20 cellular contexts compared by ENCODE assay signal in genomic region chr12:81167694-81168093, GRCh38.
DNase-seq lines count a peak whose midpoint lies in the region; ATAC-seq and TF ChIP-seq lines count a peak whose summit lies in the region.
"Had no signal": no experiment of that assay in that cellular context is flagged by ENCODE, and none has a peak within 500 bp of the region (broad histone marks: within the 10 kb centered on the region; RNA-seq: fewer than 3 reads in every experiment).

No MANE protein-coding gene starts in this region.

- H3K4me2 ChIP-seq in mesenchymal stem cell (ENCODE audit: low read length, poor library complexity, severe bottlenecking) = no peak overlapping the region

- H4K8ac ChIP-seq in mesenchymal stem cell (ENCODE audit: low read length) = no peak overlapping the region

- H3K14ac ChIP-seq in mesenchymal stem cell (ENCODE audit: low read length in 2 of 2) = no peak overlapping the region

- H3K23ac ChIP-seq in mesenchymal stem cell (ENCODE audit: low read length in 2 of 2) = no peak overlapping the region

- no peaks in the 10 kb centered on the region for H3K27me3 ChIP-seq in endodermal cell (ENCODE audit: control insufficient read depth, insufficient read depth, low read length, poor library complexity, severe bottlenecking)
- no peaks in the 10 kb centered on the region for H3K27me3 ChIP-seq in mesenchymal stem cell (ENCODE audit: control insufficient read depth in 1 of 2, insufficient read depth in 1 of 2, low read length in 2 of 2)
- no peaks in the 10 kb centered on the region for H3K27me3 ChIP-seq in MG63

- ATAC-seq in GM19324 (IDR thresholded peaks at IDR 0.05; ENCODE audit: low FRiP score, unreplicated experiment) = no peak
- ATAC-seq in GM21619 (IDR thresholded peaks at IDR 0.05; ENCODE audit: unreplicated experiment) = no peak
- ATAC-seq: GM12878, SK-N-SH treated with all-trans-retinoic acid at 6 μM for 48 hours had no signal

- no peaks in the 10 kb centered on the region for H3K9me3 Mint-ChIP-seq in endodermal cell

- H2AK5ac ChIP-seq in mesenchymal stem cell (ENCODE audit: low read length, severe bottlenecking) = no peak overlapping the region

- H3K4ac ChIP-seq in mesenchymal stem cell (ENCODE audit: low read depth in 1 of 2, low read length in 2 of 2) = no peak overlapping the region

- DNase-seq in EL (peak; percentile 80), NCI-H226 (peak; percentile 62), endodermal cell (peak; percentile 46), mesenchymal stem cell (peak; percentile 13), MG63 (no peak), HUDEP-2 (lab: John Stamatoyannopoulos, UW; ENCODE audit: unreplicated experiment in 76 of 76) (no peak)
- DNase-seq: activated naive CD4-positive, alpha-beta T cell treated with anti-CD3 and anti-CD28 coated beads for 36 hours; caudate nucleus; DND-41; left ventricle myocardium inferior; naive B cell; NCI-H146; substantia nigra; WERI-Rb-1 had no signal

- H3K4me3 ChIP-seq in endodermal cell (ENCODE audit: low read length) (no peak overlapping the region), mesenchymal stem cell (ENCODE audit: insufficient read depth in 1 of 2, low read depth in 1 of 2, low read length in 2 of 2) (no peak overlapping the region), MG63 (no peak overlapping the region)
- H3K4me3 ChIP-seq: GM12878, left ventricle myocardium inferior, prostate gland had no signal

- H3K36me3 Mint-ChIP-seq in endodermal cell (ENCODE audit: low read depth) = peaks cover 12% of the 10 kb centered on the region
- H3K36me3 Mint-ChIP-seq: naive B cell had no signal

- H2AFZ ChIP-seq in mesenchymal stem cell (ENCODE audit: low read depth, low read length) = no peak overlapping the region

- no peak overlapping the region for H3K27ac ChIP-seq in endodermal cell (ENCODE audit: low read depth, low read length)
- no peak overlapping the region for H3K27ac ChIP-seq in mesenchymal stem cell (ENCODE audit: low read length, poor library complexity, severe bottlenecking)
- H3K27ac ChIP-seq: left ventricle myocardium inferior, prostate gland, WERI-Rb-1 had no signal

- H3K27me3 Mint-ChIP-seq in endodermal cell (ENCODE audit: insufficient read depth) = no peaks in the 10 kb centered on the region
- H3K27me3 Mint-ChIP-seq: B cell, naive B cell had no signal

- H3K4me1 Mint-ChIP-seq in endodermal cell = peaks cover 19% of the 10 kb centered on the region
- H3K4me1 Mint-ChIP-seq: B cell, naive B cell had no signal

- no peak overlapping the region for H4K91ac ChIP-seq in mesenchymal stem cell (ENCODE audit: low read length)

- H2BK12ac ChIP-seq in mesenchymal stem cell (ENCODE audit: low read length in 2 of 2) = no peak overlapping the region

- no peak for TF ChIP-seq CTCF in endodermal cell (conservative IDR thresholded peaks at IDR 0.05)

- H2BK5ac ChIP-seq in mesenchymal stem cell (ENCODE audit: low read depth, low read length, poor library complexity, severe bottlenecking) = no peak overlapping the region

- no peaks in the 10 kb centered on the region for H3K79me1 ChIP-seq in mesenchymal stem cell (replicated peaks; ENCODE audit: low read length, poor library complexity, severe bottlenecking)

- no peaks in the 10 kb centered on the region for H3K9me3 ChIP-seq in endodermal cell (ENCODE audit: control insufficient read depth, low read length)
- no peaks in the 10 kb centered on the region for H3K9me3 ChIP-seq in mesenchymal stem cell (ENCODE audit: control insufficient read depth, low read length)
- H3K9me3 ChIP-seq in MG63 = no peaks in the 10 kb centered on the region
- H3K9me3 ChIP-seq: left ventricle myocardium inferior, prostate gland had no signal

- no peak overlapping the region for H3K4me3 Mint-ChIP-seq in endodermal cell
- H3K4me3 Mint-ChIP-seq: activated naive CD4-positive, alpha-beta T cell treated with anti-CD3 and anti-CD28 coated beads for 36 hours; B cell; naive B cell had no signal

- H3K18ac ChIP-seq in mesenchymal stem cell (ENCODE audit: low read depth in 1 of 2, low read length in 2 of 2) = no peak overlapping the region

- no peak overlapping the region for H3K9ac ChIP-seq in endodermal cell (ENCODE audit: extremely low read depth, low read length, poor library complexity, severe bottlenecking)
- H3K9ac ChIP-seq in mesenchymal stem cell (ENCODE audit: low read length) = no peak overlapping the region

- H3K36me3 ChIP-seq in endodermal cell (ENCODE audit: control insufficient read depth, insufficient read depth, low read length) (peaks cover 24% of the 10 kb centered on the region), mesenchymal stem cell (ENCODE audit: control insufficient read depth in 1 of 2, insufficient read depth in 2 of 2, low read depth in 1 of 2, low read length in 2 of 2) (peaks cover 0 to 2% of the 10 kb centered on the region in 2 experiments), MG63 (no peaks in the 10 kb centered on the region)
- H3K36me3 ChIP-seq: prostate gland, WERI-Rb-1 had no signal

- WGBS in endodermal cell (ENCODE audit: insufficient coverage in 1 of 2, insufficient read length in 1 of 2), 2 experiments = no CpG with 5 or more reads among the region's 1 CpG
- WGBS in mesenchymal stem cell = no CpG with 5 or more reads among the region's 1 CpG

- no peak overlapping the region for H3K27ac Mint-ChIP-seq in endodermal cell
- H3K27ac Mint-ChIP-seq: activated naive CD4-positive, alpha-beta T cell treated with anti-CD3 and anti-CD28 coated beads for 36 hours; B cell; naive B cell had no signal

- H2BK15ac ChIP-seq in mesenchymal stem cell (ENCODE audit: low read depth, poor library complexity, severe bottlenecking) = no peak overlapping the region

- peaks cover 11% of the 10 kb centered on the region for H3K4me1 ChIP-seq in endodermal cell (ENCODE audit: control insufficient read depth, insufficient read depth, low read length)
- no peaks in the 10 kb centered on the region for H3K4me1 ChIP-seq in mesenchymal stem cell (ENCODE audit: control insufficient read depth, insufficient read depth, low read depth, low read length)
- H3K4me1 ChIP-seq: left ventricle myocardium inferior, prostate gland had no signal

- H2BK120ac ChIP-seq in mesenchymal stem cell (ENCODE audit: low read depth, low read length) = no peak overlapping the region

Comparison
In these comparisons a context has a peak if more than half of its experiments do, and no peak if none do; other contexts are left out.
1. DNase-seq: peak in EL (single experiment), NCI-H226 (single experiment), endodermal cell (single experiment) and mesenchymal stem cell (single experiment); none in MG63 (single experiment) and HUDEP-2 (0 of 76).